ENCODE assay signal across 8 cellular contexts in the genomic region with DNA sequence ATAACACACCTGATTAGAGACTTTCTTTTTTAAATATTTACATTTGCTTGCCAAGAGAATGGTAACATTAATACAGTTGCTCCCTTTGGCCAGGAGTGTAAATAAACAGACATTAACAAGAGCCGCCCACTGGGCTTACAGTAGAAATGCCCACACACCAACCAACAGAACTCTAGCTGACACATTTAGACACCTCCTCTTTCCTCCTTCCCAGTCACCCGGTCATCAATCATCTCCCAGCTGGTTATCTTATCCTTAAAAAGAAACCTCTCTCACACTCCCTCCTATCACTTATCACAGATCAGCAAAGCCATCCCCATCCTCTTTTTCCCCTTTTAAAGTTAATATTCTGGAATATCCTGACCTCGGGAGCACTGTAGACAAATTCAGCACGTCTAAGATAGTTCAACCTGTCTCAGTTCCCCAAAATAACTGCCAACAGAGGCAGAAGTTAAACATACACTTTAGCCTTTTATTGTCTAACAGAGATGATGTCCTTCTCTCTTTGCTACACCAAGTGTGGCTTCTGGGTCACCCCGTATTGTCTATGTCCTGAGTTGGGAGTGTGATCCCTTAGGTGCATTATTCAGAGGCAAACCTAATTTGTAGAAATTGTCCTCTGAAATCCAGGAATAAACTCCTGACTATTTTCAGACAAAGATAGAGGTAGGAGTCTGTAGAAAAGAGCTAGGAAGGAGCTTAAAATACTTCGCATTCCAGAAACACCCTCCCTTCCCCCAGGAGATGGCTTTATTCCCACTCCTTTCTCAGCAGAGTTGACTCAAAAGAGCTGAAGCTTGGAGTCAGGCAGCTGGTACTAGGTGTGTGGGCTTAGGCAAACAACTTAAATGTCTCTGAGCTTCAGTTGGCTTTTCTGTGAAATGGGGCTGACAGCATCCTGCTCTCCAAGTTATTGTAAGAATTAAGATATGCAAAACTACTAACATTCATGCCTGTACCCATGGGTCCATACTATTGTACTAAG. TPM values are rescaled to one million over a fixed set of nuclear protein-coding genes. Genes with fewer than 3 reads are reported as not detected.
DNase-seq lines count a peak whose midpoint lies in the region; ATAC-seq lines count a peak whose summit lies in the region.

No MANE protein-coding gene starts in this region.

- in situ Hi-C loops in T47D (cut with HindIII; ENCODE audit: low pct_unique_long_range_greater_than_20kb, low sequenced_read_pairs): no loop called here

- H3K27ac ChIP-seq in mesodermal cell (ENCODE audit: low read depth, low read length, severe bottlenecking): peak overlapping the region; percentile 90

- H3K4me1 ChIP-seq in mesodermal cell (ENCODE audit: control insufficient read depth, insufficient read depth, low read length, poor library complexity, severe bottlenecking): peaks cover 39% of the 10 kb centered on the region

- ATAC-seq in GM19463 (IDR thresholded peaks at IDR 0.05; ENCODE audit: unreplicated experiment): no peak

- no peaks in the 10 kb centered on the region for H3K36me3 ChIP-seq in mesodermal cell (ENCODE audit: control insufficient read depth, insufficient read depth, low read length)

- WGBS in mesodermal cell (ENCODE audit: insufficient coverage in 2 of 2), 2 experiments: 11 to 18% methylated on average over 4 of the region's 6 CpGs

- no peak overlapping the region for H3K4me3 ChIP-seq in mesodermal cell (ENCODE audit: extremely low read depth, insufficient read depth, low read length, poor library complexity, severe bottlenecking)

- no peaks in the 10 kb centered on the region for H3K9me3 ChIP-seq in mesodermal cell (ENCODE audit: control insufficient read depth, low read length)

- DNase-seq in DMS53 treated with DMSO at 0.1 percent for 48 hours (lab: John Stamatoyannopoulos, UW; ENCODE audit: unreplicated experiment) (peak; percentile 45), NCI-H2029 (lab: John Stamatoyannopoulos, UW) (peak; percentile 98), T47D (ENCODE audit: low read depth in 1 of 2, low spot score in 1 of 2) (peak; percentile 30 to 70), HuH-7.5 (ENCODE audit: low spot score) (no peak), retina (no peak)
- DNase-seq in activated naive CD4-positive, alpha-beta T cell (lab: John Stamatoyannopoulos, UW): no peak

RNA-seq across cellular contexts. Expression of a gene that starts 8.8 kb away (rescaled TPM):
- polyA plus RNA-seq in mesodermal cell (2013, experiment 1 of 2): 11.3 TPM
- 8.7 TPM for polyA plus RNA-seq in mesodermal cell (2013, experiment 2 of 2)

RNA-seq across cellular contexts. Expression of a gene that starts 9.6 kb away (rescaled TPM):
- polyA plus RNA-seq in mesodermal cell (2013, experiment 1 of 2): 21.2 TPM
- 22.5 TPM for polyA plus RNA-seq in mesodermal cell (2013, experiment 2 of 2)

Comparison
In these comparisons a context has a peak if more than half of its experiments do, and no peak if none do; other contexts are left out.
1. DNase-seq: peak in DMS53 treated with DMSO at 0.1 percent for 48 hours (single experiment), NCI-H2029 (single experiment) and T47D (2 of 2); none in activated naive CD4-positive, alpha-beta T cell (0 of 4), HuH-7.5 (single experiment) and retina (single experiment).